20 cellular contexts compared by ENCODE assay signal in the genomic region with DNA sequence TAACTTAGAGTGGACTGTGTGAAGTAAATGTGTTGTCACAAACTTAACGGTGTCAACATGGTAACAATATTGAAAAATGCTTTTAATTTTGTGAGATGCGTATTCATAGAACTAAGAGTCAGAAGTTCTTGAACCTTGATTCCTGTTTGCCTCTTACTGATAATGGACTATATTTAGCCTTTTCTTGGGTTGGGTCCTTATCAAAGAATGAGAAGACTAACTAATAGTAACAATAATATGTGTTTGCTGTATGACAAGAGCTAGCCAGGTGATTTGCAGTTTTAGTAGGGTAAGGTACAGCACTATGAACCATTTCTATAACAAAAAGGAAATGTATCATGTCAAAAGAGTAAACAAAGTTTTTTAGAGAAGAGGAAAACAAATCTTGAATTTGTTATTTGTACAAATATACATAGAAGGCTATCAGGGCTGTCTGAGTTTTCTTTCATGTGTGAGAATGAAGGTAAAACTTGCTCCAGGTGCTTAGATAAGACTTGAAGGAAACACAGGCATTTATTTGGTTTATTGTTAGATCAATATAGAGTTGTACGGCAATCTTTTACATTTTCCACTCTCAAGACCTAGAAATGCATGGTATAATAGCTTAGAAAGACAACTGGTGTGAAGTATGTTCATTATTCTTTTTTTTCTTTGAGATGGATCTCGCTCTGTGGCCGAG.
"Had no signal": no experiment of that assay in that cellular context is flagged by ENCODE, and none has a peak within 500 bp of the region (broad histone marks: within the 10 kb centered on the region; RNA-seq: fewer than 3 reads in every experiment).

No MANE protein-coding gene starts in this region.

- H3K4me3 Mint-ChIP-seq: activated naive CD4-positive, alpha-beta T cell treated with anti-CD3 and anti-CD28 coated beads for 36 hours; activated T-helper 17 cell treated with anti-CD3 and anti-CD28 coated beads, Interleukin-2, amount 50 U/mL, for 72 hours; natural killer cell; stimulated activated naive CD8-positive, alpha-beta T cell treated with anti-CD3 and anti-CD28 coated beads, Interleukin-15, Interleukin-2, amounts not matched to agents 100 ng/mL and 50 ng/mL, for 24 hours had no signal

- H3K27ac Mint-ChIP-seq: activated naive CD4-positive, alpha-beta T cell treated with anti-CD3 and anti-CD28 coated beads for 36 hours; activated T-helper 17 cell treated with anti-CD3 and anti-CD28 coated beads, Interleukin-2, amount 50 U/mL, for 72 hours had no signal

- ATAC-seq: activated T-helper 17 cell treated with anti-CD3 and anti-CD28 coated beads, Interleukin-2, amount 50 U/mL, for 72 hours; left lobe of liver; natural killer cell; upper lobe of right lung had no signal

- H3K27me3 Mint-ChIP-seq: activated T-helper 17 cell treated with anti-CD3 and anti-CD28 coated beads, Interleukin-2, amount 50 U/mL, for 72 hours; stimulated activated naive CD8-positive, alpha-beta T cell treated with anti-CD3 and anti-CD28 coated beads, Interleukin-15, Interleukin-2, amounts not matched to agents 100 ng/mL and 50 ng/mL, for 24 hours had no signal

- H3K27me3 ChIP-seq: adrenal gland, colonic mucosa, esophagus muscularis mucosa, neutrophil, testis, upper lobe of right lung had no signal

- FAIRE-seq: endometrium, keratinocyte had no signal

- H3K4me1 ChIP-seq: colonic mucosa, testis, upper lobe of right lung had no signal

- H3K27ac ChIP-seq: adrenal gland, colonic mucosa, esophagus muscularis mucosa, neutrophil, skin epidermis, testis, upper lobe of right lung had no signal

- H3K4me3 ChIP-seq: adrenal gland, colonic mucosa, esophagus muscularis mucosa, skin epidermis, testis, upper lobe of right lung had no signal

- H3K36me3 ChIP-seq: adrenal gland, colonic mucosa, esophagus muscularis mucosa, neutrophil, upper lobe of right lung had no signal

- H3K9me3 ChIP-seq: adrenal gland, colonic mucosa, esophagus muscularis mucosa, neutrophil, testis, upper lobe of right lung had no signal

- H3K9me3 Mint-ChIP-seq: activated T-helper 17 cell treated with anti-CD3 and anti-CD28 coated beads, Interleukin-2, amount 50 U/mL, for 72 hours; natural killer cell; stimulated activated naive CD8-positive, alpha-beta T cell treated with anti-CD3 and anti-CD28 coated beads, Interleukin-15, Interleukin-2, amounts not matched to agents 100 ng/mL and 50 ng/mL, for 24 hours had no signal

- DNase-seq: activated CD4-positive, CD25-positive, alpha-beta regulatory T cell treated with anti-CD3 and anti-CD28 coated beads, Interleukin-2, amount 50 U/mL, for 72 hours; activated naive CD4-positive, alpha-beta T cell treated with anti-CD3 and anti-CD28 coated beads for 36 hours; adrenal gland; caudate nucleus; colonic mucosa; hippocampal formation; midbrain; natural killer cell; posterior cingulate gyrus; stimulated activated CD4-positive, alpha-beta T cell treated with anti-CD3 and anti-CD28 coated beads, Interleukin-4, amount 100 ng/mL, for 24 hours; testis; upper lobe of right lung had no signal
